In the genomic region with DNA sequence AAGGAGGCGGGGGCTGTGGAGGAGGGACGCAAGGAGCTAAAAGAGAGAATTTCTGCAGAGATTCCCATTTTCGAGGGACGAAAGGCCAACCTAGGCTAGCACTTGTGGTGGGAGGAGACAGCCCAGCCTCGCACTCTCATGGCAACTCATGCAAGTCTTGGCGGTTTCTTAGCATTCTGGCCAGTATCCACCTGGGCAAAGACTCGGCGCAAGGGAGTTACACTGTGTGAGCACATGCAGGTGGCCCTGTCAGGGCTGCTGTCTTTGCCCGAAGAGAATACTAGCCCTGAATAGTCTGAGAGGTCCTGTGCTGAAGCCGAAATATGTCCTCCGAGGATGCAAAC, we compare ENCODE assay signal across 8 cellular contexts. TPM values are rescaled to one million over a fixed set of nuclear protein-coding genes. Genes with fewer than 3 reads are reported as not detected.
DNase-seq lines count a peak whose midpoint lies in the region; ATAC-seq and TF ChIP-seq lines count a peak whose summit lies in the region.

No MANE protein-coding gene starts in this region.

- DNase-seq in Daoy (ENCODE audit: low read depth) (peak; percentile 2), fibroblast of mammary gland (ENCODE audit: low read depth) (peak; percentile 2), ovary (peak in 1 of 5 donors; percentile 10), DMS153 (lab: John Stamatoyannopoulos, UW) (no peak), HPDE6-E6E7 (ENCODE audit: extremely low spot score) (no peak), dedifferentiated amniotic fluid mesenchymal stem cell (ENCODE audit: extremely low spot score) (no peak)

- no peaks in the 10 kb centered on the region for H3K36me3 ChIP-seq in HUES64 (ENCODE audit: insufficient read depth, low read length)
- H3K36me3 ChIP-seq in ovary, result no peaks in the 10 kb centered on the region

- no peaks in the 10 kb centered on the region for H3K9me3 ChIP-seq in HUES64 (ENCODE audit: insufficient read depth, low read depth, low read length)
- no peaks in the 10 kb centered on the region for H3K9me3 ChIP-seq in ovary

- H3K4me1 ChIP-seq in HUES64 (ENCODE audit: insufficient read depth, low read length) (no peaks in the 10 kb centered on the region; the same call in 1 of the 2 replicates), ovary (ENCODE audit: insufficient read depth) (no peaks in the 10 kb centered on the region)

- peak overlapping the region; percentile 36; the same call in 1 of the 2 replicates for H3K9ac ChIP-seq in HUES64 (ENCODE audit: low read depth, low read length)

- no peak for TF ChIP-seq EP300 in ovary (IDR thresholded peaks at IDR 0.05)

- no peak for TF ChIP-seq POLR2A in ovary (IDR thresholded peaks at IDR 0.05)

- WGBS in HUES64, result 36% methylated on average over 11 of the region's 11 CpGs
- 34 to 53% (median 49%) methylated on average over 11 of the region's 11 CpGs for WGBS in ovary, 3 donors

- no peak for ATAC-seq in activated CD4-positive, CD25-positive, alpha-beta regulatory T cell treated with anti-CD3 and anti-CD28 coated beads, Interleukin-2, amount 50 U/mL, for 24 hours

- intact Hi-C loops in ovary (cut with DNase I), result no loop called here

- peaks cover 46% of the 10 kb centered on the region for H3K27me3 ChIP-seq in HUES64 (ENCODE audit: insufficient read depth, low read length)
- H3K27me3 ChIP-seq in ovary, result no peaks in the 10 kb centered on the region

- H3K27ac ChIP-seq in HUES64 (ENCODE audit: low read depth, low read length), result no peak overlapping the region
- no peak overlapping the region for H3K27ac ChIP-seq in ovary

- no peak for TF ChIP-seq CTCF in fibroblast of mammary gland (conservative IDR thresholded peaks at IDR 0.05; ENCODE audit: control insufficient read depth, insufficient read depth, low read depth, low read length)
- TF ChIP-seq CTCF in ovary (IDR thresholded peaks at IDR 0.05), result no peak

- H3K4me3 ChIP-seq in HUES64 (ENCODE audit: low read length) (peak overlapping the region; percentile 61), fibroblast of mammary gland (ENCODE audit: control insufficient read depth, low read depth, low read length) (no peak overlapping the region), ovary (peak overlapping the region; percentile 36)

RNA-seq across cellular contexts. Expression of gene MCF2, which starts 15.5 kb away (rescaled TPM):
- total RNA-seq in Daoy (2014; rRNA removed; shearing (Covaris generic)), result 0.11 TPM in 1 of 2 replicates, not detected in the other
- polyA plus RNA-seq in HUES64 (2013, experiment 1 of 2), result 0.40 TPM
- 0.51 TPM for polyA plus RNA-seq in HUES64 (2013, experiment 2 of 2)
- total RNA-seq in ovary, result 1 to 10 TPM; 1.7 to 8.1 (median 3.9) TPM
- 1 to 10 TPM in 1 of 2 donors, under 1 TPM in 1; 0.91 to 2.3 TPM for polyA plus RNA-seq in ovary

Comparison
In these comparisons a context has a peak if more than half of its experiments do, and no peak if none do; other contexts are left out.
1. DNase-seq: peak in Daoy (single experiment) and fibroblast of mammary gland (single experiment); none in DMS153 (single experiment), HPDE6-E6E7 (single experiment) and dedifferentiated amniotic fluid mesenchymal stem cell (single experiment).